In genomic region chr6:157054531-157054979, GRCh38 we compare ENCODE assay signal across 9 cellular contexts.
DNase-seq lines count a peak whose midpoint lies in the region; ATAC-seq lines count a peak whose summit lies in the region.
"Had no signal": no experiment of that assay in that cellular context is flagged by ENCODE, and none has a peak within 500 bp of the region (broad histone marks: within the 10 kb centered on the region; RNA-seq: fewer than 3 reads in every experiment).

No MANE protein-coding gene starts in this region.

- H3K4me1 ChIP-seq in naive thymus-derived CD4-positive, alpha-beta T cell (ENCODE audit: control insufficient read depth in 2 of 2, insufficient read depth in 2 of 2, low read length in 2 of 2) = peaks cover 27 to 31% of the 10 kb centered on the region in 2 donors

- ATAC-seq in GM18519 (IDR thresholded peaks at IDR 0.05; ENCODE audit: low FRiP score, unreplicated experiment) (peak; percentile 51), HG03103 (IDR thresholded peaks at IDR 0.05; ENCODE audit: low read depth, unreplicated experiment) (peak; percentile 72), Right ventricle myocardium inferior (no peak)
- ATAC-seq in naive thymus-derived CD4-positive, alpha-beta T cell = peak; percentile 97

- DNase-seq in activated CD4-positive, alpha-beta T cell treated with anti-CD3 and anti-CD28 coated beads for 48 hours = peak; percentile 49
- peak in 7 of 9 donors; percentile 60 to 83 (median 78) for DNase-seq in naive thymus-derived CD4-positive, alpha-beta T cell
- DNase-seq in EL (no peak), Right ventricle myocardium inferior (ENCODE audit: missing footprints) (no peak), foreskin melanocyte (no peak), NCI-H2029 treated with DMSO at 0.1 percent for 48 hours (lab: John Stamatoyannopoulos, UW) (no peak)
- DNase-seq: NCI-H1092 had no signal

- H3K9me3 Mint-ChIP-seq in naive thymus-derived CD4-positive, alpha-beta T cell = no peaks in the 10 kb centered on the region

- H3K27me3 ChIP-seq in naive thymus-derived CD4-positive, alpha-beta T cell (ENCODE audit: control insufficient read depth in 2 of 2, insufficient read depth in 2 of 2, low read length in 2 of 2) = no peaks in the 10 kb centered on the region

- POLR2A ChIA-PET in naive thymus-derived CD4-positive, alpha-beta T cell (lab: Charles Lee) = interaction anchor here (0.6 to 1.7 kb wide), 9 partner anchors 9 to 574 kb away, joined by 3 to 4 read pairs (median 3); no protein-coding TSS in a partner anchor

- H3K4me3 ChIP-seq in naive thymus-derived CD4-positive, alpha-beta T cell (ENCODE audit: low read length) = peak overlapping the region; percentile 19

- H3K4me1 Mint-ChIP-seq in naive thymus-derived CD4-positive, alpha-beta T cell = peaks cover 34 to 73% (median 57%) of the 10 kb centered on the region in 7 donors

- H3K4me3 Mint-ChIP-seq in naive thymus-derived CD4-positive, alpha-beta T cell = peak overlapping the region; percentile 37 to 73 (median 58)

- peaks cover 0 to 8% (median 0%) of the 10 kb centered on the region in 5 donors for H3K36me3 Mint-ChIP-seq in naive thymus-derived CD4-positive, alpha-beta T cell

- CTCF ChIA-PET in naive thymus-derived CD4-positive, alpha-beta T cell (lab: Charles Lee) = interaction anchor here (0.6 to 1.5 kb wide), 4 partner anchors 9 to 659 kb away, joined by 3 to 4 read pairs (median 3); no protein-coding TSS in a partner anchor

- intact Hi-C loops in naive thymus-derived CD4-positive, alpha-beta T cell (cut with micrococcal nuclease) = loop anchor here (1.0 to 10.0 kb wide), 8 partner anchors 8 to 710 kb away; no protein-coding TSS in a partner anchor
- intact Hi-C loops in Right ventricle myocardium inferior (cut with DNase I) = no loop called here

- H3K9me3 ChIP-seq in naive thymus-derived CD4-positive, alpha-beta T cell (ENCODE audit: control insufficient read depth in 2 of 3, low read length in 3 of 3) = no peaks in the 10 kb centered on the region

- no peaks in the 10 kb centered on the region for H3K27me3 Mint-ChIP-seq in naive thymus-derived CD4-positive, alpha-beta T cell

- H3K27ac ChIP-seq in naive thymus-derived CD4-positive, alpha-beta T cell (ENCODE audit: low read depth, low read length) = peak overlapping the region; percentile 60

- no peaks in the 10 kb centered on the region for H3K36me3 ChIP-seq in naive thymus-derived CD4-positive, alpha-beta T cell (ENCODE audit: control insufficient read depth in 2 of 3, insufficient read depth in 3 of 3, low read length in 3 of 3)

- peak overlapping the region; percentile 81 to 94 (median 88) for H3K27ac Mint-ChIP-seq in naive thymus-derived CD4-positive, alpha-beta T cell

Comparison
In these comparisons a context has a peak if more than half of its experiments do, and no peak if none do; other contexts are left out.
1. DNase-seq: peak in activated CD4-positive, alpha-beta T cell treated with anti-CD3 and anti-CD28 coated beads for 48 hours (single experiment) and naive thymus-derived CD4-positive, alpha-beta T cell (7 of 9); none in EL (single experiment), Right ventricle myocardium inferior (single experiment), foreskin melanocyte (single experiment) and NCI-H2029 treated with DMSO at 0.1 percent for 48 hours (single experiment).